Comparison of ENCODE assay signal across 25 cellular contexts in the genomic region with DNA sequence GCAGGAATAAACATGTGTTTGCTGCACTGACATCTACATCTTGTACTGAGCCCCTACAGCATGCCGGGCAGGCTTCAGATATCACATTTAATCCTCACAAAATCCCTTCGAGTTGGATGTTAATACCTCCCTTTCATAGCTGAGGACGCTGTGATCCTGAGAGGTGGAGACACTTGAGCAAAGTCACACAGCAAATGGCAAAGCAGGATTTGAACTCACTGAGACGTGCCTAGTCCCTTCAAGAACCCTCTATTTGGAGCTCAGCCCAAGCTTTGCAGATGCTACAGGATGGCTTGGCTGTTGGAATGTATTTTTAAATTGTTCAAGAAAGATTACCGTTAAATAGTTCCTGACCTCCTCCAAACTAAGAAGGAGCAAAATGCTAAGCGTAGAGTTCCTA.
"Had no signal": no experiment of that assay in that cellular context is flagged by ENCODE, and none has a peak within 500 bp of the region (broad histone marks: within the 10 kb centered on the region; RNA-seq: fewer than 3 reads in every experiment).

No MANE protein-coding gene starts in this region.

- H3K36me3 ChIP-seq: ascending aorta, breast epithelium, cardiac muscle cell, colonic mucosa had no signal

- H3K4me3 ChIP-seq: ascending aorta, breast epithelium, cardiac muscle cell, colonic mucosa had no signal

- H3K27ac ChIP-seq: ascending aorta, breast epithelium, cardiac muscle cell, colonic mucosa, epithelial cell of prostate had no signal

- H3K4me1 ChIP-seq: ascending aorta, colonic mucosa had no signal

- ATAC-seq: activated naive CD4-positive, alpha-beta T cell treated with anti-CD3 and anti-CD28 coated beads, Interleukin-2, amount 50 U/mL, for 72 hours; activated T-cell treated with anti-CD3 and anti-CD28 coated beads, Interleukin-2, amount 50 U/mL, for 72 hours had no signal

- H3K27me3 ChIP-seq: ascending aorta, breast epithelium, cardiac muscle cell, colonic mucosa had no signal

- DNase-seq: activated CD4-positive, alpha-beta memory T cell treated with anti-CD3 and anti-CD28 coated beads, Interleukin-2, amount 10 ng/mL, durations not matched to agents 7 days and 5 days; activated CD4-positive, alpha-beta T cell treated with anti-CD3 and anti-CD28 coated beads for 1 hour; activated CD4-positive, alpha-beta T cell treated with anti-CD3 and anti-CD28 coated beads for 4 hours; activated CD4-positive, alpha-beta T cell treated with anti-CD3 and anti-CD28 coated beads, Interleukin-2, amount 10 ng/mL, durations not matched to agents 7 days and 5 days; activated CD4-positive, alpha-beta T cell treated with anti-CD3 and anti-CD28 coated beads, Interleukin-2, amount 50 U/mL, for 4 hours; activated CD8-positive, alpha-beta memory T cell treated with anti-CD3 and anti-CD28 coated beads, Interleukin-2, amount 50 U/mL, for 48 hours; activated gamma-delta T cell; activated naive CD4-positive, alpha-beta T cell; activated naive CD4-positive, alpha-beta T cell treated with anti-CD3 and anti-CD28 coated beads, Interleukin-2, amount 10 ng/mL, durations not matched to agents 7 days and 5 days; activated naive CD8-positive, alpha-beta T cell treated with anti-CD3 and anti-CD28 coated beads, Interleukin-2, amount 10 ng/mL, durations not matched to agents 7 days and 5 days; activated T-cell treated with anti-CD3 and anti-CD28 coated beads for 4 hours; activated T-cell treated with anti-CD3 and anti-CD28 coated beads, Interleukin-2, amount 50 U/mL, for 24 hours; activated T-cell treated with anti-CD3 and anti-CD28 coated beads, Interleukin-2, amount 50 U/mL, for 72 hours; central memory CD4-positive, alpha-beta T cell; cerebellar nuclear complex; colonic mucosa; effector CD8-positive, alpha-beta T cell; foreskin fibroblast; head of caudate nucleus; T-helper 2 cell had no signal

- H3K9me3 ChIP-seq: ascending aorta, breast epithelium, colonic mucosa had no signal
